Comparison of ENCODE assay signal across 8 cellular contexts in genomic region chr4:140149851-140150635, GRCh38. TPM values are rescaled to one million over a fixed set of nuclear protein-coding genes. Genes with fewer than 3 reads are reported as not detected.
A peak's percentile ranks its signal among the peaks of the same experiment; 100 is the strongest.
DNase-seq lines count a peak whose midpoint lies in the region; ATAC-seq, FAIRE-seq and TF ChIP-seq lines count a peak whose summit lies in the region.

No MANE protein-coding gene starts in this region.

- H3F3A ChIP-seq in PC-3 (ENCODE audit: low read length, unreplicated experiment) = no peaks in the 10 kb centered on the region

- H3K36me3 ChIP-seq in PC-3 (ENCODE audit: low read depth, low read length) = no peaks in the 10 kb centered on the region
- no peaks in the 10 kb centered on the region for H3K36me3 ChIP-seq in stomach smooth muscle (ENCODE audit: control insufficient read depth in 2 of 2, insufficient read depth in 2 of 2, low read length in 2 of 2)

- peaks cover 42% of the 10 kb centered on the region for H3K79me2 ChIP-seq in PC-3 (ENCODE audit: low read length)

- CTCF ChIA-PET in PC-3 (lab: Charles Lee) = no interaction called here

- H3K9me3 Mint-ChIP-seq in natural killer cell = no peaks in the 10 kb centered on the region

- peaks cover 8% of the 10 kb centered on the region for H3K4me1 ChIP-seq in PC-3 (ENCODE audit: insufficient read depth, low read length)
- peaks cover 9% of the 10 kb centered on the region for H3K4me1 ChIP-seq in stomach smooth muscle (ENCODE audit: control insufficient read depth, insufficient read depth, low read length)

- H3K9ac ChIP-seq in PC-3 (ENCODE audit: low read length) (peak overlapping the region; percentile 96), stomach smooth muscle (ENCODE audit: low read length in 2 of 2) (peak overlapping the region; percentile 86 to 94)

- H3K4me3 ChIP-seq in PC-3 (ENCODE audit: low read length) (peak overlapping the region; percentile 88), fibroblast of pulmonary artery (replicated peaks; ENCODE audit: low read depth, low read length) (peak overlapping the region; percentile 79), stomach smooth muscle (ENCODE audit: low read length in 2 of 2) (peak overlapping the region; percentile 88 to 89)

- BruUV-seq in PC-3 (replicated peaks; lab: Mats Ljungman, UMichigan) = TSS peak; percentile 25

- FAIRE-seq in RCC 7860 (lab: Jason Lieb, UNC) = no peak

- no peak for TF ChIP-seq CTCF in PC-3 (conservative IDR thresholded peaks at IDR 0.05; ENCODE audit: low read depth, low read length)
- no peak for TF ChIP-seq CTCF in fibroblast of pulmonary artery (IDR thresholded peaks at IDR 0.05; ENCODE audit: low read length, missing control alignments)
- TF ChIP-seq CTCF in natural killer cell (IDR thresholded peaks at IDR 0.05) = no peak

- peak overlapping the region; percentile 96 for H3K4me2 ChIP-seq in PC-3 (ENCODE audit: low read length)

- POLR2A ChIA-PET in PC-3 (lab: Charles Lee; ENCODE audit: unreplicated experiment) = interaction anchor here (1.1 kb wide), 1 partner anchor 54 kb away, joined by 3 read pairs; no protein-coding TSS in a partner anchor

- intact Hi-C loops in PC-3 (cut with micrococcal nuclease) (loop anchor here (2.0 to 5.0 kb wide), 4 partner anchors 13 to 493 kb away; no protein-coding TSS in a partner anchor), natural killer cell (cut with micrococcal nuclease) (loop anchor here (2.0 to 5.0 kb wide), 7 partner anchors 53 to 413 kb away; partner anchors contain the start of gene SCOC)

- peaks cover 12 to 35% of the 10 kb centered on the region in 2 donors for H3K4me1 Mint-ChIP-seq in natural killer cell

- H3K27ac Mint-ChIP-seq in natural killer cell = peak overlapping the region; percentile 23 to 85

- peak overlapping the region; percentile 93 for H3K27ac ChIP-seq in PC-3 (ENCODE audit: low read length)
- H3K27ac ChIP-seq in stomach smooth muscle (ENCODE audit: low read length) = peak overlapping the region; percentile 88

- peak overlapping the region; percentile 87 for H3K4me3 Mint-ChIP-seq in natural killer cell

- no peaks in the 10 kb centered on the region for H3K27me3 ChIP-seq in PC-3 (ENCODE audit: low read length)
- H3K27me3 ChIP-seq in stomach smooth muscle (ENCODE audit: control insufficient read depth in 1 of 2, insufficient read depth in 2 of 2, low read length in 2 of 2) = no peaks in the 10 kb centered on the region

- ATAC-seq in PC-3 = peak; percentile 11; the same call in 1 of the 2 replicates
- no peak for ATAC-seq in natural killer cell

- no peaks in the 10 kb centered on the region for H3K9me2 ChIP-seq in PC-3 (replicated peaks; ENCODE audit: low read length)

- H2AFZ ChIP-seq in PC-3 (ENCODE audit: low read length) = peak overlapping the region; percentile 83

- no peaks in the 10 kb centered on the region for H4K20me1 ChIP-seq in PC-3 (ENCODE audit: low read length)

- peaks cover 8% of the 10 kb centered on the region in 2 donors for H3K27me3 Mint-ChIP-seq in natural killer cell (ENCODE audit: low read depth in 2 of 2)

- H3K36me3 Mint-ChIP-seq in natural killer cell = no peaks in the 10 kb centered on the region

- DNase-seq in CMK (ENCODE audit: low read depth) (peak; percentile 25), HT1080 (ENCODE audit: low read depth) (peak; percentile 74), PC-3 (peak; percentile 62), fibroblast of pulmonary artery (ENCODE audit: low read depth) (peak; percentile 42), natural killer cell (peak; percentile 36), RCC 7860 (ENCODE audit: low spot score) (no peak)
- DNase-seq in activated effector memory CD4-positive, alpha-beta T cell treated with anti-CD3 and anti-CD28 coated beads, Interleukin-2, amount 50 U/mL, for 16 hours = peak; percentile 83

- H3K9me3 ChIP-seq in PC-3 (ENCODE audit: low read length) (no peaks in the 10 kb centered on the region), stomach smooth muscle (ENCODE audit: control insufficient read depth in 2 of 2, low read length in 2 of 2) (no peaks in the 10 kb centered on the region)

RNA-seq across cellular contexts. Expression of gene MAML3, which starts 3.9 kb away (rescaled TPM):
- 8.0 and 11.4 TPM in 2 replicates for total RNA-seq in HT1080 (2014; rRNA removed; shearing (Covaris generic))
- 8.8 and 11.5 TPM in 2 replicates for polyA plus RNA-seq in HT1080 (2015; cell fraction: cytosol; rRNA removed)
- 8.5 and 8.7 TPM in 2 replicates for polyA plus RNA-seq in HT1080 (2015; cell fraction: nucleus; rRNA removed)
- total RNA-seq in PC-3 (2014; rRNA removed) (3.9 and 4.3 TPM in 2 replicates), natural killer cell (1 to 10 TPM; 1.7 to 5.6 (median 2.8) TPM)
